ENCODE assay signal across 19 cellular contexts in the genomic region with DNA sequence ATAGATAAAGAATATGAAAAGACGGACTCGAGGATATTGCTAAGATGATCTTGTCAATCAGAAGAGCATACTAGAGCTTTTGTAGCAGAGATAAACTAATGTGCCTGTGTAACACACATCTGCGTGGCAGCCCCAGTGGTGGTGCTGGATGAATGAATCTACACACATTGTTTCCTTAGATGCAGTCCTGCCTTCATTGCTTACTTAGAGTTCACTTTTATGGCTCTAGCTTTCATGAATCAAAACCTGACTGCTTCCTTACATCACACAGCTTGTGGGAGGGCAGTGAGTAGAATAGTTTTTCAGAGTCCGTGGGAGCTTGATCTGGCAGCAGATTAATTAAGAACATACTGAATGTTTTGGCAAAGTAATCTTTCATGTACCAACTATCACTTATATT.
A peak's percentile ranks its signal among the peaks of the same experiment; 100 is the strongest.
DNase-seq lines count a peak whose midpoint lies in the region; ATAC-seq and TF ChIP-seq lines count a peak whose summit lies in the region.
"Had no signal": no experiment of that assay in that cellular context is flagged by ENCODE, and none has a peak within 500 bp of the region (broad histone marks: within the 10 kb centered on the region; RNA-seq: fewer than 3 reads in every experiment).

No MANE protein-coding gene starts in this region.

- no peaks in the 10 kb centered on the region for H3K4me1 Mint-ChIP-seq in activated T-cell treated with anti-CD3 and anti-CD28 coated beads, Interleukin-2, amount 50 U/mL, for 72 hours (ENCODE audit: low read depth)
- H3K4me1 Mint-ChIP-seq: activated CD4-positive, alpha-beta T cell treated with anti-CD3 and anti-CD28 coated beads, Interleukin-2, amount 10 ng/mL, durations not matched to agents 7 days and 5 days had no signal

- H3K4ac ChIP-seq in mesenchymal stem cell (ENCODE audit: low read depth in 1 of 2, low read length in 2 of 2) = no peak overlapping the region

- H3K18ac ChIP-seq in mesenchymal stem cell (ENCODE audit: low read depth in 1 of 2, low read length in 2 of 2) = no peak overlapping the region

- POLR2A ChIA-PET in HEK293 (lab: Yijun Ruan, JAX) = no interaction called here

- no peak overlapping the region for H3K23ac ChIP-seq in mesenchymal stem cell (ENCODE audit: low read length in 2 of 2)

- H3K9me3 Mint-ChIP-seq in activated T-cell treated with anti-CD3 and anti-CD28 coated beads, Interleukin-2, amount 50 U/mL, for 72 hours = no peaks in the 10 kb centered on the region
- H3K9me3 Mint-ChIP-seq: activated CD4-positive, alpha-beta T cell treated with anti-CD3 and anti-CD28 coated beads, Interleukin-2, amount 10 ng/mL, durations not matched to agents 7 days and 5 days; CD8-positive, alpha-beta memory T cell; stimulated activated naive B cell treated with anti-CD40 and anti-IgM and Interleukin-4, amounts not matched to agents 10 μg/mL and 1 μg/mL and 100 μg/mL, for 72 hours had no signal

- H3K27ac ChIP-seq in HEK293 (ENCODE audit: extremely low read depth, low read depth, low read length) = no peak overlapping the region
- peak overlapping the region; percentile 84 for H3K27ac ChIP-seq in mesenchymal stem cell (ENCODE audit: low read length, poor library complexity, severe bottlenecking)
- H3K27ac ChIP-seq: epithelial cell of prostate had no signal

- DNase-seq in AG10803 (ENCODE audit: low read depth) (peak; percentile 75), choroid plexus epithelial cell (ENCODE audit: low read depth) (peak; percentile 30), mesenchymal stem cell (peak; percentile 3), anterior cingulate cortex (lab: John Stamatoyannopoulos, UW) (no peak)
- DNase-seq in activated T-cell treated with anti-CD3 and anti-CD28 coated beads, Interleukin-2, amount 50 U/mL, for 72 hours = no peak
- DNase-seq: ACHN; activated CD4-positive, alpha-beta T cell treated with anti-CD3 and anti-CD28 coated beads, Interleukin-2, amount 10 ng/mL, durations not matched to agents 7 days and 5 days; activated effector memory CD4-positive, alpha-beta T cell treated with Interleukin-2 at 50 U/mL for 16 hours; CD8-positive, alpha-beta memory T cell; DMS79; NCI-H526; OCI-M1; Right ventricle myocardium superior; stimulated activated CD4-positive, alpha-beta T cell treated with anti-CD3 and anti-CD28 coated beads, Interleukin-1b, Interleukin-23, amount 100 ng/mL, for 48 hours; stimulated activated naive B cell treated with anti-CD40 and anti-IgM and Interleukin-4, amounts not matched to agents 10 μg/mL and 1 μg/mL and 100 μg/mL, for 72 hours had no signal

- no peaks in the 10 kb centered on the region for H3K4me1 ChIP-seq in HEK293 (ENCODE audit: control insufficient read depth, insufficient read depth, low read length)
- peaks cover 6% of the 10 kb centered on the region for H3K4me1 ChIP-seq in mesenchymal stem cell (ENCODE audit: control insufficient read depth, insufficient read depth, low read depth, low read length)

- no peaks in the 10 kb centered on the region for H3K27me3 Mint-ChIP-seq in activated T-cell treated with anti-CD3 and anti-CD28 coated beads, Interleukin-2, amount 50 U/mL, for 72 hours (ENCODE audit: low read depth)
- H3K27me3 Mint-ChIP-seq: activated CD4-positive, alpha-beta T cell treated with anti-CD3 and anti-CD28 coated beads, Interleukin-2, amount 10 ng/mL, durations not matched to agents 7 days and 5 days; CD8-positive, alpha-beta memory T cell; stimulated activated naive B cell treated with anti-CD40 and anti-IgM and Interleukin-4, amounts not matched to agents 10 μg/mL and 1 μg/mL and 100 μg/mL, for 72 hours had no signal

- H2BK15ac ChIP-seq in mesenchymal stem cell (ENCODE audit: low read depth, poor library complexity, severe bottlenecking) = no peak overlapping the region

- no peak overlapping the region for H2BK120ac ChIP-seq in mesenchymal stem cell (ENCODE audit: low read depth, low read length)

- no peak overlapping the region for H4K8ac ChIP-seq in mesenchymal stem cell (ENCODE audit: low read length)

- no peak overlapping the region for H2BK12ac ChIP-seq in mesenchymal stem cell (ENCODE audit: low read length in 2 of 2)

- H3K9ac ChIP-seq in mesenchymal stem cell (ENCODE audit: low read length) = no peak overlapping the region

- H2BK5ac ChIP-seq in mesenchymal stem cell (ENCODE audit: low read depth, low read length, poor library complexity, severe bottlenecking) = no peak overlapping the region

- no peak overlapping the region for H2AFZ ChIP-seq in mesenchymal stem cell (ENCODE audit: low read depth, low read length)

- WGBS in mesenchymal stem cell = 86% methylated on average over 3 of the region's 4 CpGs

- H3K9me3 ChIP-seq in HEK293 (ENCODE audit: control insufficient read depth, insufficient read depth, low read depth, low read length) (no peaks in the 10 kb centered on the region), mesenchymal stem cell (ENCODE audit: control insufficient read depth, low read length) (no peaks in the 10 kb centered on the region)

- TF ChIP-seq CTCF in AG10803 (conservative IDR thresholded peaks at IDR 0.05; ENCODE audit: low read length) (no peak), HEK293 (tag by site-specific recombination; IDR thresholded peaks at IDR 0.05) (no peak), choroid plexus epithelial cell (conservative IDR thresholded peaks at IDR 0.05; ENCODE audit: low read depth, low read length) (no peak)

- H4K91ac ChIP-seq in mesenchymal stem cell (ENCODE audit: low read length) = no peak overlapping the region

- H3K27me3 ChIP-seq in mesenchymal stem cell (ENCODE audit: control insufficient read depth in 1 of 2, insufficient read depth in 1 of 2, low read length in 2 of 2) = no peaks in the 10 kb centered on the region

- H3K4me2 ChIP-seq in mesenchymal stem cell (ENCODE audit: low read length, poor library complexity, severe bottlenecking) = no peak overlapping the region

- H3K36me3 ChIP-seq in HEK293 (ENCODE audit: control insufficient read depth in 2 of 2, insufficient read depth in 1 of 2, low read length in 2 of 2) = no peaks in the 10 kb centered on the region
- no peaks in the 10 kb centered on the region for H3K36me3 ChIP-seq in mesenchymal stem cell (ENCODE audit: control insufficient read depth in 1 of 2, insufficient read depth in 2 of 2, low read depth in 1 of 2, low read length in 2 of 2)

- no peak overlapping the region for H3K27ac Mint-ChIP-seq in activated T-cell treated with anti-CD3 and anti-CD28 coated beads, Interleukin-2, amount 50 U/mL, for 72 hours
- H3K27ac Mint-ChIP-seq: activated CD4-positive, alpha-beta T cell treated with anti-CD3 and anti-CD28 coated beads, Interleukin-2, amount 10 ng/mL, durations not matched to agents 7 days and 5 days; stimulated activated naive B cell treated with anti-CD40 and anti-IgM and Interleukin-4, amounts not matched to agents 10 μg/mL and 1 μg/mL and 100 μg/mL, for 72 hours had no signal

- CTCF ChIA-PET in HEK293 (lab: Yijun Ruan, JAX) = interaction anchor here (0.5 to 1.3 kb wide), 8 partner anchors 11 to 319 kb away, joined by 3 to 5 read pairs (median 3); a partner anchor contains a TSS

- no peak for ATAC-seq in HG02623 (IDR thresholded peaks at IDR 0.05; ENCODE audit: unreplicated experiment)
- ATAC-seq in activated T-cell treated with anti-CD3 and anti-CD28 coated beads, Interleukin-2, amount 50 U/mL, for 72 hours (replicated peaks in 1 of 2) = no peak
- no peak for ATAC-seq in HG02981 (IDR thresholded peaks at IDR 0.05; ENCODE audit: unreplicated experiment)
- ATAC-seq: stimulated activated naive B cell treated with anti-CD40 and anti-IgM and Interleukin-4, amounts not matched to agents 10 μg/mL and 1 μg/mL and 100 μg/mL, for 72 hours had no signal

- no peak overlapping the region for H3K4me3 Mint-ChIP-seq in activated T-cell treated with anti-CD3 and anti-CD28 coated beads, Interleukin-2, amount 50 U/mL, for 72 hours
- H3K4me3 Mint-ChIP-seq: activated CD4-positive, alpha-beta T cell treated with anti-CD3 and anti-CD28 coated beads, Interleukin-2, amount 10 ng/mL, durations not matched to agents 7 days and 5 days; CD8-positive, alpha-beta memory T cell; stimulated activated naive B cell treated with anti-CD40 and anti-IgM and Interleukin-4, amounts not matched to agents 10 μg/mL and 1 μg/mL and 100 μg/mL, for 72 hours had no signal

- H3K36me3 Mint-ChIP-seq in activated T-cell treated with anti-CD3 and anti-CD28 coated beads, Interleukin-2, amount 50 U/mL, for 72 hours (ENCODE audit: insufficient read depth in 2 of 2) = no peaks in the 10 kb centered on the region

- no peak overlapping the region for H3K14ac ChIP-seq in mesenchymal stem cell (ENCODE audit: low read length in 2 of 2)

- H3K4me3 ChIP-seq in AG10803 (ENCODE audit: low read length) (no peak overlapping the region), HEK293 (ENCODE audit: low read depth, low read length) (no peak overlapping the region), choroid plexus epithelial cell (ENCODE audit: low read depth, low read length) (no peak overlapping the region), mesenchymal stem cell (ENCODE audit: insufficient read depth in 1 of 2, low read depth in 1 of 2, low read length in 2 of 2) (no peak overlapping the region)

- no peak overlapping the region for H2AK5ac ChIP-seq in mesenchymal stem cell (ENCODE audit: low read length, severe bottlenecking)

- H3K79me1 ChIP-seq in mesenchymal stem cell (replicated peaks; ENCODE audit: low read length, poor library complexity, severe bottlenecking) = peaks cover 6% of the 10 kb centered on the region

TF ChIP-seq in HEK293, 187 proteins besides CTCF, POLR2A, EP300 and RAD21:
- TF ChIP-seq ZNF2 (tag by site-specific recombination; IDR thresholded peaks at IDR 0.05) = peak; percentile 99
- TF ChIP-seq, protein P1, sequence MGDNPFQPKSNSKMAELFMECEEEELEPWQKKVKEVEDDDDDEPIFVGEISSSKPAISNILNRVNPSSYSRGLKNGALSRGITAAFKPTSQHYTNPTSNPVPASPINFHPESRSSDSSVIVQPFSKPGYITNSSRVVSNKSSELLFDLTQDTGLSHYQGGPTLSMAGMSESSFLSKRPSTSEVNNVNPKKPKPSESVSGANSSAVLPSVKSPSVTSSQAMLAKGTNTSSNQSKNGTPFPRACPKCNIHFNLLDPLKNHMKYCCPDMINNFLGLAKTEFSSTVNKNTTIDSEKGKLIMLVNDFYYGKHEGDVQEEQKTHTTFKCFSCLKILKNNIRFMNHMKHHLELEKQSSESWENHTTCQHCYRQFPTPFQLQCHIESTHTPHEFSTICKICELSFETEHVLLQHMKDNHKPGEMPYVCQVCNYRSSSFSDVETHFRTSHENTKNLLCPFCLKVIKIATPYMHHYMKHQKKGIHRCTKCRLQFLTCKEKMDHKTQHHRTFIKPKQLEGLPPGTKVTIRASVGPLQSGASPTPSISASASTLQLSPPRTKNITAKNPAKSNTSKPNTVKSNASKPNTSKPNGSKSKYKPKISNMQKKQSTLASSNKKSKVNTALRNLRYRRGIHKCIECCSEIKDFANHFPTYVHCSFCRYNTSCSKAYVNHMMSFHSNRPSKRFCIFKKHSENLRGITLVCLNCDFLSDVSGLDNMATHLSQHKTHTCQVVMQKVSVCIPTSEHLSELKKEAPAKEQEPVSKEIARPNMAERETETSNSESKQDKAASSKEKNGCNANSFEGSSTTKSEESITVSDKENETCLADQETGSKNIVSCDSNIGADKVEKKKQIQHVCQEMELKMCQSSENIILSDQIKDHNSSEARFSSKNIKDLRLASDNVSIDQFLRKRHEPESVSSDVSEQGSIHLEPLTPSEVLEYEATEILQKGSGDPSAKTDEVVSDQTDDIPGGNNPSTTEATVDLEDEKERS (tag by site-specific recombination; IDR thresholded peaks at IDR 0.05) = no peak

Comparison
In these comparisons a context has a peak if more than half of its experiments do, and no peak if none do; other contexts are left out.
1. DNase-seq: peak in AG10803 (single experiment), choroid plexus epithelial cell (single experiment) and mesenchymal stem cell (single experiment); none in activated T-cell treated with anti-CD3 and anti-CD28 coated beads, Interleukin-2, amount 50 U/mL, for 72 hours (0 of 2) and anterior cingulate cortex (0 of 58).